Comparison of ENCODE assay signal across 8 cellular contexts in the genomic region with DNA sequence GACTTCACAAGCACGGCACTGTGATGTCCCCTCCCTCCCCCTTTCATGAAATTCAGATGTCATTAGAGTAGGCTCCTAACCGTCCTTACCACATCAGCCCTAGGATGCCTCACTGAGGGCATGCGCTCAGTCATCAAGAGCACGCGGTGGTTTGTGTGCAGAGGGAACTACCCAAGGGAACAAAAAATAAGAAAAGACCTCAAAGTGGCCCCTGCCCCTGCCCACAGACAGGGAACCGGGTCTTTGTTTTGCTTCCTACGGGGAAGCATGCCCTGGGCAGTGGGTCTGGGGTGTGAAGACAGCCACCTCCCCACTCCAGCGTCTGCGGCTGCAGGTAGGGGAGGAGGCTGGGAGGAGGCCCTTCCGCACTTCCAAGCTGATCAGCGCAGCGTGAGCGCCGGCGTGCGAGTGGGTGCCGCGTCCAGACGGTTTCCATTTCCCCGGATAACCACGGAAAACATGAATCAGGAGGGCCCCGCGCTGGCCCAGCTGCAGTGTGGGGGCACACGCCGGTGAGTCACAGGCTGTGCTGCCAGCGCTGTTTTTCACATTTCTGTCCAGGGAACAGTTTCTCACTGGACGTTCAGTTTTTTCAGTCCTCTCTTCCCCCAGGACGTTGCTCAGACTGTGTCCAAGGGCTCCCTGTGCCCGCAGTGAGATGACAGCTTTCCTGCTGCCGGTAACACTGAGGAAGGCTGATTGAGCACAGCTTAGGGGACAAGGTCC.
DNase-seq lines count a peak whose midpoint lies in the region; TF ChIP-seq lines count a peak whose summit lies in the region.

No MANE protein-coding gene starts in this region.

- no peak for TF ChIP-seq CTCF in cardiac fibroblast (IDR thresholded peaks at IDR 0.05; ENCODE audit: low read depth, low read length)
- no peak for TF ChIP-seq CTCF in prostate gland (IDR thresholded peaks at IDR 0.05)
- TF ChIP-seq CTCF in uterus (IDR thresholded peaks at IDR 0.05) = no peak

- peak overlapping the region; percentile 62 to 64 for H3K27ac ChIP-seq in prostate gland
- H3K27ac ChIP-seq in uterus = peak overlapping the region; percentile 81 to 88

- H3K27me3 ChIP-seq in prostate gland (replicated peaks; ENCODE audit: insufficient read depth) (no peaks in the 10 kb centered on the region), uterus (no peaks in the 10 kb centered on the region)

- H3K4me1 ChIP-seq in prostate gland (replicated peaks) (no peaks in the 10 kb centered on the region), uterus (peaks cover 0 to 6% of the 10 kb centered on the region in 2 donors)

- H3K9me3 ChIP-seq in prostate gland (no peaks in the 10 kb centered on the region), uterus (no peaks in the 10 kb centered on the region)

- TF ChIP-seq POLR2A in prostate gland (IDR thresholded peaks at IDR 0.05) = no peak
- peak in 1 of 2 donors; percentile 17 for TF ChIP-seq POLR2A in uterus (IDR thresholded peaks at IDR 0.05)

- intact Hi-C loops in prostate gland (cut with DNase I) = loop anchor here (5.0 to 10.0 kb wide), 3 partner anchors 256 to 419 kb away; a partner anchor contains a TSS
- intact Hi-C loops in uterus (cut with DNase I; ENCODE audit: low total_unique reads) = no loop called here

- H3K4me3 ChIP-seq in cardiac fibroblast (replicated peaks in 1 of 2; ENCODE audit: low read depth in 2 of 2, low read length in 2 of 2) (no peak overlapping the region), prostate gland (no peak overlapping the region), uterus (no peak overlapping the region)

- H3K36me3 ChIP-seq in prostate gland (no peaks in the 10 kb centered on the region), uterus (no peaks in the 10 kb centered on the region)

- WGBS in prostate gland = 54% methylated on average over 30 of the region's 30 CpGs

- DNase-seq in activated effector memory CD4-positive, alpha-beta T cell treated with anti-CD3 and anti-CD28 coated beads, Interleukin-2, amount 50 U/mL, for 16 hours = peak; percentile 76
- DNase-seq in activated effector memory CD4-positive, alpha-beta T cell treated with Interleukin-2 at 50 U/mL for 16 hours = no peak
- DNase-seq in cardiac fibroblast (ENCODE audit: low read depth in 2 of 2) = peak; percentile 87 to 94
- no peak for DNase-seq in prostate gland (ENCODE audit: low spot score)
- DNase-seq in uterus = peak; percentile 85 to 88
- DNase-seq in NCI-H526 treated with DMSO at 0.1 percent for 48 hours (lab: John Stamatoyannopoulos, UW) = no peak
- no peak for DNase-seq in SW480 (ENCODE audit: low spot score)
- DNase-seq in GF-D8 (lab: John Stamatoyannopoulos, UW) = no peak

Comparison
In these comparisons a context has a peak if more than half of its experiments do, and no peak if none do; other contexts are left out.
1. DNase-seq: peak in activated effector memory CD4-positive, alpha-beta T cell treated with anti-CD3 and anti-CD28 coated beads, Interleukin-2, amount 50 U/mL, for 16 hours (single experiment), cardiac fibroblast (2 of 2) and uterus (2 of 2); none in activated effector memory CD4-positive, alpha-beta T cell treated with Interleukin-2 at 50 U/mL for 16 hours (single experiment), prostate gland (single experiment), NCI-H526 treated with DMSO at 0.1 percent for 48 hours (single experiment), SW480 (single experiment) and GF-D8 (single experiment).